ENCODE assay signal across 4 cellular contexts in genomic region chr9:126228111-126228778, GRCh38.
"Had no signal": no experiment of that assay in that cellular context is flagged by ENCODE, and none has a peak within 500 bp of the region (broad histone marks: within the 10 kb centered on the region; RNA-seq: fewer than 3 reads in every experiment).

No MANE protein-coding gene starts in this region.

- H3K4me3 ChIP-seq: heart right ventricle, spleen, upper lobe of right lung had no signal

- H3K27ac ChIP-seq: heart right ventricle, spleen, upper lobe of right lung had no signal

- DNase-seq: cortex of kidney had no signal

- H3K36me3 ChIP-seq: heart right ventricle, spleen, upper lobe of right lung had no signal

- H3K9me3 ChIP-seq: heart right ventricle, spleen, upper lobe of right lung had no signal

- H3K4me1 ChIP-seq: upper lobe of right lung had no signal
